24 cellular contexts compared by ENCODE assay signal in genomic region chr22:23883658-23884057, GRCh38. TPM values are rescaled to one million over a fixed set of nuclear protein-coding genes. Genes with fewer than 3 reads are reported as not detected.
DNase-seq lines count a peak whose midpoint lies in the region; ATAC-seq and TF ChIP-seq lines count a peak whose summit lies in the region.
"Had no signal": no experiment of that assay in that cellular context is flagged by ENCODE, and none has a peak within 500 bp of the region (broad histone marks: within the 10 kb centered on the region; RNA-seq: fewer than 3 reads in every experiment).

No MANE protein-coding gene starts in this region.

- peaks cover 3% of the 10 kb centered on the region for H3K79me1 ChIP-seq in neuronal stem cell (ENCODE audit: low read depth, low read length)

- peaks cover 3% of the 10 kb centered on the region for H3K4me1 Mint-ChIP-seq in glutamatergic neuron (ENCODE audit: low read depth, unreplicated experiment)
- peaks cover 0 to 4% of the 10 kb centered on the region in 2 donors for H3K4me1 Mint-ChIP-seq in stimulated activated naive B cell treated with anti-CD40 and anti-IgM and Interleukin-4, amounts not matched to agents 10 μg/mL and 1 μg/mL and 100 μg/mL, for 72 hours
- H3K4me1 Mint-ChIP-seq: CD14-positive monocyte; CD8-positive, alpha-beta memory T cell had no signal

- no peak overlapping the region for H2AFZ ChIP-seq in neuronal stem cell (ENCODE audit: low read length)
- H2AFZ ChIP-seq: GM23248 had no signal

- no peak overlapping the region for H3K4me2 ChIP-seq in neuronal stem cell (ENCODE audit: insufficient read depth, low read length, poor library complexity, severe bottlenecking)
- H3K4me2 ChIP-seq: A549; BLaER1 treated with 17β-estradiol and CSF1 and Interleukin-3, amounts not matched to agents 10 nM and 100 nM had no signal

- no peak overlapping the region for H3K27ac ChIP-seq in neuronal stem cell (replicated peaks; ENCODE audit: low read length)
- H3K27ac ChIP-seq: A549, GM23248 had no signal

- TF ChIP-seq CTCF in glutamatergic neuron (IDR thresholded peaks at IDR 0.05; ENCODE audit: partially characterized antibody, unreplicated experiment) = no peak

- peak overlapping the region; percentile 22 for H3K27ac Mint-ChIP-seq in glutamatergic neuron (ENCODE audit: unreplicated experiment)
- H3K27ac Mint-ChIP-seq in stimulated activated naive B cell treated with anti-CD40 and anti-IgM and Interleukin-4, amounts not matched to agents 10 μg/mL and 1 μg/mL and 100 μg/mL, for 72 hours = peak overlapping the region; percentile 14
- H3K27ac Mint-ChIP-seq: CD14-positive monocyte; CD4-positive, alpha-beta T cell; CD8-positive, alpha-beta memory T cell had no signal

- H3K14ac ChIP-seq in neuronal stem cell (ENCODE audit: low read length) = peak overlapping the region; percentile 17

- intact Hi-C loops in posterior vena cava (cut with DNase I) = no loop called here

- no peak overlapping the region for H2BK5ac ChIP-seq in neuronal stem cell (ENCODE audit: low read length)

- H2AK5ac ChIP-seq in neuronal stem cell (ENCODE audit: low read depth, low read length) = peak overlapping the region; percentile 81

- peaks cover 8% of the 10 kb centered on the region for H3K36me3 Mint-ChIP-seq in glutamatergic neuron (ENCODE audit: unreplicated experiment)
- H3K36me3 Mint-ChIP-seq in stimulated activated naive B cell treated with anti-CD40 and anti-IgM and Interleukin-4, amounts not matched to agents 10 μg/mL and 1 μg/mL and 100 μg/mL, for 72 hours = peaks cover 28 to 45% of the 10 kb centered on the region in 2 donors
- H3K36me3 Mint-ChIP-seq: CD14-positive monocyte had no signal

- peak overlapping the region; percentile 48 for H3K18ac ChIP-seq in neuronal stem cell (ENCODE audit: low read length)

- no peak overlapping the region for H3K23ac ChIP-seq in neuronal stem cell (ENCODE audit: low read depth, low read length, poor library complexity)

- peak overlapping the region in 1 of 2 donors; percentile 48 for H3K4me3 ChIP-seq in neuronal stem cell (ENCODE audit: low read length in 2 of 2)
- H3K4me3 ChIP-seq: A549; BLaER1 treated with 17β-estradiol and CSF1 and Interleukin-3, amounts not matched to agents 10 nM and 100 nM; GM12878; GM23248 had no signal

- H2BK12ac ChIP-seq in neuronal stem cell (ENCODE audit: low read length) = no peak overlapping the region

- no peak overlapping the region for H4K91ac ChIP-seq in neuronal stem cell (ENCODE audit: low read depth, low read length, poor library complexity)

- no peaks in the 10 kb centered on the region for H3K27me3 ChIP-seq in neuronal stem cell (ENCODE audit: control insufficient read depth in 3 of 3, insufficient read depth in 3 of 3, low read depth in 1 of 3, low read length in 3 of 3)
- H3K27me3 ChIP-seq: BE2C; BLaER1 treated with 17β-estradiol and CSF1 and Interleukin-3, amounts not matched to agents 10 nM and 100 nM had no signal

- H2BK15ac ChIP-seq in neuronal stem cell (ENCODE audit: low read length) = no peak overlapping the region

- H3K9ac ChIP-seq in neuronal stem cell (ENCODE audit: low read depth, low read length, poor library complexity) = no peak overlapping the region
- H3K9ac ChIP-seq: BLaER1 treated with 17β-estradiol and CSF1 and Interleukin-3, amounts not matched to agents 10 nM and 100 nM; GM23248 had no signal

- no CpG with 5 or more reads among the region's 9 CpGs for WGBS in neuronal stem cell (ENCODE audit: extremely low coverage in 2 of 2, insufficient read length in 2 of 2, insufficient replicate concordance in 1 of 2), 2 donors

- no peak overlapping the region for H4K8ac ChIP-seq in neuronal stem cell (ENCODE audit: low read depth, low read length)

- H3K9me3 ChIP-seq in neuronal stem cell (replicated peaks in 1 of 2; ENCODE audit: control insufficient read depth in 2 of 2, insufficient read depth in 1 of 2, low read depth in 1 of 2, low read length in 2 of 2) = no peaks in the 10 kb centered on the region
- H3K9me3 ChIP-seq: A549, BE2C had no signal

- no peak overlapping the region for H3K4ac ChIP-seq in neuronal stem cell (ENCODE audit: low read length)

- no peak for ATAC-seq in stimulated activated naive B cell treated with anti-CD40 and anti-IgM and Interleukin-4, amounts not matched to agents 10 μg/mL and 1 μg/mL and 100 μg/mL, for 72 hours (replicated peaks)
- ATAC-seq: A549, GM12878 had no signal

- no peak overlapping the region for H3K4me3 Mint-ChIP-seq in glutamatergic neuron (ENCODE audit: unreplicated experiment)
- H3K4me3 Mint-ChIP-seq in stimulated activated naive B cell treated with anti-CD40 and anti-IgM and Interleukin-4, amounts not matched to agents 10 μg/mL and 1 μg/mL and 100 μg/mL, for 72 hours = no peak overlapping the region
- H3K4me3 Mint-ChIP-seq: CD14-positive monocyte; CD4-positive, alpha-beta T cell; CD8-positive, alpha-beta memory T cell had no signal

- DNase-seq in glutamatergic neuron (no peak), neuronal stem cell (ENCODE audit: low spot score) (no peak), NCI-H1417 treated with DMSO at 0.1 percent for 48 hours (lab: John Stamatoyannopoulos, UW) (no peak), NCI-H2227 (lab: John Stamatoyannopoulos, UW; ENCODE audit: unreplicated experiment) (no peak), NCI-H226 (no peak), posterior vena cava (ENCODE audit: low spot score) (no peak)
- DNase-seq in stimulated activated naive B cell treated with anti-CD40 and anti-IgM and Interleukin-4, amounts not matched to agents 10 μg/mL and 1 μg/mL and 100 μg/mL, for 72 hours = no peak
- DNase-seq: 8988T; ACHN; AML-193; CD4-positive, alpha-beta T cell; CD8-positive, alpha-beta memory T cell; DMS 273 treated with DMSO at 0.1 percent for 48 hours; DMS79; EL; GDM1; GM23248; H7; HCEC 1CT had no signal

- H3K36me3 ChIP-seq in neuronal stem cell (replicated peaks in 1 of 2; ENCODE audit: control insufficient read depth in 2 of 2, insufficient read depth in 2 of 2, low read length in 2 of 2) = peaks cover 2 to 38% of the 10 kb centered on the region in 2 donors
- H3K36me3 ChIP-seq: BE2C had no signal

- no peak overlapping the region for H2BK120ac ChIP-seq in neuronal stem cell (ENCODE audit: low read depth, low read length)

- peaks cover 6% of the 10 kb centered on the region for H3K27me3 Mint-ChIP-seq in glutamatergic neuron (ENCODE audit: unreplicated experiment)
- H3K27me3 Mint-ChIP-seq in stimulated activated naive B cell treated with anti-CD40 and anti-IgM and Interleukin-4, amounts not matched to agents 10 μg/mL and 1 μg/mL and 100 μg/mL, for 72 hours = no peaks in the 10 kb centered on the region
- H3K27me3 Mint-ChIP-seq: CD4-positive, alpha-beta T cell; CD8-positive, alpha-beta memory T cell had no signal

- no peaks in the 10 kb centered on the region for H3K4me1 ChIP-seq in neuronal stem cell (ENCODE audit: control insufficient read depth in 2 of 2, insufficient read depth in 1 of 2, low read depth in 1 of 2, low read length in 2 of 2)

- H3K9me3 Mint-ChIP-seq in glutamatergic neuron (ENCODE audit: unreplicated experiment) = peaks cover 6% of the 10 kb centered on the region
- H3K9me3 Mint-ChIP-seq in stimulated activated naive B cell treated with anti-CD40 and anti-IgM and Interleukin-4, amounts not matched to agents 10 μg/mL and 1 μg/mL and 100 μg/mL, for 72 hours = no peaks in the 10 kb centered on the region
- H3K9me3 Mint-ChIP-seq: CD4-positive, alpha-beta T cell; CD8-positive, alpha-beta memory T cell had no signal

RNA-seq across cellular contexts. Expression of gene MIF, which starts 10.5 kb away (rescaled TPM):
- 581 TPM for total RNA-seq in glutamatergic neuron (ENCODE audit: unreplicated experiment)
- 1,002 TPM for polyA plus RNA-seq in neuronal stem cell (2013, experiment 1 of 2)
- polyA plus RNA-seq in neuronal stem cell (2013, experiment 2 of 2) = 970 TPM
- 100 to 1,000 TPM; 385 to 448 TPM for total RNA-seq in posterior vena cava

RNA-seq across cellular contexts. Expression of gene SLC2A11, which starts 26.0 kb away (rescaled TPM):
- total RNA-seq in glutamatergic neuron (ENCODE audit: unreplicated experiment) = 52.4 TPM
- 11.4 TPM for polyA plus RNA-seq in neuronal stem cell (2013, experiment 1 of 2)
- 10.5 TPM for polyA plus RNA-seq in neuronal stem cell (2013, experiment 2 of 2)
- total RNA-seq in posterior vena cava = 1 to 10 TPM; 4.9 to 7.4 TPM

RNA-seq across cellular contexts. Expression of gene DERL3, which starts 44.9 kb away (rescaled TPM):
- total RNA-seq in glutamatergic neuron (ENCODE audit: unreplicated experiment) (1.2 TPM), posterior vena cava (under 1 TPM; 0.83 to 0.95 TPM)
- 4.2 TPM for polyA plus RNA-seq in neuronal stem cell (2013, experiment 1 of 2)
- 4.5 TPM for polyA plus RNA-seq in neuronal stem cell (2013, experiment 2 of 2)
